In genomic region chr6:20943036-20943627, GRCh38 we compare ENCODE assay signal across 2 cellular contexts.
A peak's percentile ranks its signal among the peaks of the same experiment; 100 is the strongest.
TF ChIP-seq lines count a peak whose summit lies in the region.

No MANE protein-coding gene starts in this region.

TF ChIP-seq in HepG2, 621 proteins besides CTCF, POLR2A, EP300 and RAD21 (continued from another document):
- TF ChIP-seq ZNF597 (CRISPR knock-in tag; IDR thresholded peaks at IDR 0.05) (no peak), ZNF317 (CRISPR knock-in tag; IDR thresholded peaks at IDR 0.05) (peak; percentile 99)
TF ChIP-seq in HepG2: peak in this region for 1.

TF ChIP-seq in GM12878, 131 proteins besides CTCF, POLR2A, EP300 and RAD21 (continued from another document):
- TF ChIP-seq, protein P1, sequence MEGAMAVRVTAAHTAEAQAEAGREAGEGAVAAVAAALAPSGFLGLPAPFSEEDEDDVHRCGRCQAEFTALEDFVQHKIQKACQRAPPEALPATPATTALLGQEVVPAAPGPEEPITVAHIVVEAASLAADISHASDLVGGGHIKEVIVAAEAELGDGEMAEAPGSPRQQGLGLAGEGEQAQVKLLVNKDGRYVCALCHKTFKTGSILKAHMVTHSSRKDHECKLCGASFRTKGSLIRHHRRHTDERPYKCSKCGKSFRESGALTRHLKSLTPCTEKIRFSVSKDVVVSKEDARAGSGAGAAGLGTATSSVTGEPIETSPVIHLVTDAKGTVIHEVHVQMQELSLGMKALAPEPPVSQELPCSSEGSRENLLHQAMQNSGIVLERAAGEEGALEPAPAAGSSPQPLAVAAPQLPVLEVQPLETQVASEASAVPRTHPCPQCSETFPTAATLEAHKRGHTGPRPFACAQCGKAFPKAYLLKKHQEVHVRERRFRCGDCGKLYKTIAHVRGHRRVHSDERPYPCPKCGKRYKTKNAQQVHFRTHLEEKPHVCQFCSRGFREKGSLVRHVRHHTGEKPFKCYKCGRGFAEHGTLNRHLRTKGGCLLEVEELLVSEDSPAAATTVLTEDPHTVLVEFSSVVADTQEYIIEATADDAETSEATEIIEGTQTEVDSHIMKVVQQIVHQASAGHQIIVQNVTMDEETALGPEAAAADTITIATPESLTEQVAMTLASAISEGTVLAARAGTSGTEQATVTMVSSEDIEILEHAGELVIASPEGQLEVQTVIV (IDR thresholded peaks at IDR 0.05; ENCODE audit: borderline replicate concordance, partially characterized antibody) = no peak
- TF ChIP-seq PRDM15 (CRISPR knock-in tag; IDR thresholded peaks at IDR 0.05) = no peak
- no peak for TF ChIP-seq LARP7 (IDR thresholded peaks at IDR 0.05)
- no peak for TF ChIP-seq PAX5 (IDR thresholded peaks at IDR 0.05; ENCODE audit: borderline replicate concordance, low read depth, low read length)
